ENCODE assay signal across 2 cellular contexts in the genomic region with DNA sequence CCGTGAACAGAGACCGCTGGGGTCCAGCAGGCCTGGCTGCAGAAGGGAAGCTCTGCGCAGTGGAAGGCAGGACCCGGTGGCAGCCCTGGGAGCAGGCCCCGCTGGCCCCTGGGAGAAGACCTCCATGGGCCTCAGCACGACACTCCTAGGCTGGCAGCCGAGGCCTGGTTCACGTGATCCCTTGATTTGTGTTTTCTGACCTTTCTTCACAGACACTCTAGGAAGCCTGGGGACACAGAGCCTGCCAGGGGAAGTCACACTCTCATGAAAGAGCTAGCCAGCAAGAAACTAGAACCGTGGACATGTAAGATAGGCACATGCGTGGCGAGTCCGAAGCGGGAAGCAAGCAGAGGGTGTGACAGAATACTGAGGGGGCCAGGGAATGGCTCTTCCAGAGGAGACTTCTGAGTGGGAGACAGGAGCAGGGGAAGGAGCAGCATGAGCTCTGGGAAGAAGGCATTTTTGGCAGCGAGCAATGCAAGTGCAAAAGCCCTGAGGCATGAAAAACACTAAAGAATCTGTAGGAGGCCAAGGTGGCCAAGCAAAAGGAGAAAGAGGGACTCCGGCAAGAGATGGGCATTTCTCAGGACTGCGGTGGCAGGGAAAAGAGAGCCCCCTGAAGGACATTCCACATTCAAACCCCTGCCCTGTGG.
TF ChIP-seq lines count a peak whose summit lies in the region.

No MANE protein-coding gene starts in this region.

TF ChIP-seq in SK-N-SH, 30 proteins besides CTCF, POLR2A, EP300 and RAD21 (continued from another document):
- TF ChIP-seq USF1 (IDR thresholded peaks at IDR 0.05; ENCODE audit: borderline replicate concordance, low read depth) = no peak
- no peak for TF ChIP-seq JUND (IDR thresholded peaks at IDR 0.05)
- no peak for TF ChIP-seq PBX3 (IDR thresholded peaks at IDR 0.05)
- no peak for TF ChIP-seq FOXM1 (IDR thresholded peaks at IDR 0.05; ENCODE audit: low read depth)
- no peak for TF ChIP-seq USF2 (IDR thresholded peaks at IDR 0.05; ENCODE audit: borderline replicate concordance, low read depth, low read length)
- TF ChIP-seq ELF1 (IDR thresholded peaks at IDR 0.05) = no peak
- TF ChIP-seq TAF1 (IDR thresholded peaks at IDR 0.05; ENCODE audit: borderline replicate concordance, low read depth, low read length) = no peak
- no peak for TF ChIP-seq MAX (IDR thresholded peaks at IDR 0.05; ENCODE audit: low read depth)
- TF ChIP-seq POLR2AphosphoS5 (IDR thresholded peaks at IDR 0.05; ENCODE audit: low read depth, low read length) = no peak
- TF ChIP-seq GATA2 (CRISPR knock-in tag; IDR thresholded peaks at IDR 0.05) = no peak
- TF ChIP-seq, protein P1, sequence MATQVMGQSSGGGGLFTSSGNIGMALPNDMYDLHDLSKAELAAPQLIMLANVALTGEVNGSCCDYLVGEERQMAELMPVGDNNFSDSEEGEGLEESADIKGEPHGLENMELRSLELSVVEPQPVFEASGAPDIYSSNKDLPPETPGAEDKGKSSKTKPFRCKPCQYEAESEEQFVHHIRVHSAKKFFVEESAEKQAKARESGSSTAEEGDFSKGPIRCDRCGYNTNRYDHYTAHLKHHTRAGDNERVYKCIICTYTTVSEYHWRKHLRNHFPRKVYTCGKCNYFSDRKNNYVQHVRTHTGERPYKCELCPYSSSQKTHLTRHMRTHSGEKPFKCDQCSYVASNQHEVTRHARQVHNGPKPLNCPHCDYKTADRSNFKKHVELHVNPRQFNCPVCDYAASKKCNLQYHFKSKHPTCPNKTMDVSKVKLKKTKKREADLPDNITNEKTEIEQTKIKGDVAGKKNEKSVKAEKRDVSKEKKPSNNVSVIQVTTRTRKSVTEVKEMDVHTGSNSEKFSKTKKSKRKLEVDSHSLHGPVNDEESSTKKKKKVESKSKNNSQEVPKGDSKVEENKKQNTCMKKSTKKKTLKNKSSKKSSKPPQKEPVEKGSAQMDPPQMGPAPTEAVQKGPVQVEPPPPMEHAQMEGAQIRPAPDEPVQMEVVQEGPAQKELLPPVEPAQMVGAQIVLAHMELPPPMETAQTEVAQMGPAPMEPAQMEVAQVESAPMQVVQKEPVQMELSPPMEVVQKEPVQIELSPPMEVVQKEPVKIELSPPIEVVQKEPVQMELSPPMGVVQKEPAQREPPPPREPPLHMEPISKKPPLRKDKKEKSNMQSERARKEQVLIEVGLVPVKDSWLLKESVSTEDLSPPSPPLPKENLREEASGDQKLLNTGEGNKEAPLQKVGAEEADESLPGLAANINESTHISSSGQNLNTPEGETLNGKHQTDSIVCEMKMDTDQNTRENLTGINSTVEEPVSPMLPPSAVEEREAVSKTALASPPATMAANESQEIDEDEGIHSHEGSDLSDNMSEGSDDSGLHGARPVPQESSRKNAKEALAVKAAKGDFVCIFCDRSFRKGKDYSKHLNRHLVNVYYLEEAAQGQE (IDR thresholded peaks at IDR 0.05; ENCODE audit: low read depth, low read length) = no peak
- TF ChIP-seq NFIC (IDR thresholded peaks at IDR 0.05; ENCODE audit: borderline replicate concordance) = no peak
- no peak for TF ChIP-seq FOSL2 (IDR thresholded peaks at IDR 0.05; ENCODE audit: borderline replicate concordance, low read depth)
- no peak for TF ChIP-seq MEF2A (IDR thresholded peaks at IDR 0.05; ENCODE audit: borderline replicate concordance, low read depth)

TF ChIP-seq in SK-N-SH treated with all-trans-retinoic acid at 6 μM for 48 hours, 23 proteins besides CTCF, POLR2A, EP300 and RAD21 (continued from another document):
- no peak for TF ChIP-seq POU6F1 (CRISPR knock-in tag; IDR thresholded peaks at IDR 0.05; ENCODE audit: borderline replicate concordance, low read depth)
- no peak for TF ChIP-seq TOX (CRISPR knock-in tag; IDR thresholded peaks at IDR 0.05; ENCODE audit: borderline replicate concordance)
- TF ChIP-seq ZFP30 (CRISPR knock-in tag; IDR thresholded peaks at IDR 0.05) = no peak
TF ChIP-seq in SK-N-SH treated with all-trans-retinoic acid at 6 μM for 48 hours: peak in this region for 0.
